In genomic region chr1:53049574-53049967, GRCh38 we compare ENCODE assay signal across 2 cellular contexts.
TF ChIP-seq lines count a peak whose summit lies in the region.

No MANE protein-coding gene starts in this region.

TF ChIP-seq in GM23338, 12 proteins besides CTCF, POLR2A, EP300 and RAD21:
- TF ChIP-seq ZNF462 (CRISPR knock-in tag; IDR thresholded peaks at IDR 0.05) (no peak), ZNF114 (CRISPR knock-in tag; IDR thresholded peaks at IDR 0.05) (no peak), CREB1 (CRISPR knock-in tag; IDR thresholded peaks at IDR 0.05; ENCODE audit: low read depth) (no peak), ZNF331 (CRISPR knock-in tag; IDR thresholded peaks at IDR 0.05; ENCODE audit: low read depth) (no peak), REST (IDR thresholded peaks at IDR 0.05; ENCODE audit: unreplicated experiment) (no peak), POLR2AphosphoS5 (IDR thresholded peaks at IDR 0.05; ENCODE audit: low read depth) (no peak), EZH2 (IDR thresholded peaks at IDR 0.05; ENCODE audit: low read depth, unreplicated experiment) (no peak), NANOG (IDR thresholded peaks at IDR 0.05; ENCODE audit: borderline replicate concordance) (no peak), EZH2phosphoT487 (IDR thresholded peaks at IDR 0.05; ENCODE audit: unreplicated experiment) (no peak), ETS1 (IDR thresholded peaks at IDR 0.05) (no peak), STAT1 (IDR thresholded peaks at IDR 0.05; ENCODE audit: unreplicated experiment) (no peak), JUNB (IDR thresholded peaks at IDR 0.05; ENCODE audit: unreplicated experiment) (no peak)

TF ChIP-seq in IMR-90, 13 proteins besides CTCF, POLR2A, EP300 and RAD21 (continued from another document):
- TF ChIP-seq USF2 (IDR thresholded peaks at IDR 0.05; ENCODE audit: low read depth, low read length), result no peak
- TF ChIP-seq BHLHE40 (IDR thresholded peaks at IDR 0.05; ENCODE audit: low read depth, low read length), result no peak
- TF ChIP-seq SMC3 (IDR thresholded peaks at IDR 0.05; ENCODE audit: low read depth, low read length), result no peak
- no peak for TF ChIP-seq NFE2L2 (IDR thresholded peaks at IDR 0.05; ENCODE audit: low read depth, low read length)
- TF ChIP-seq CEBPB (IDR thresholded peaks at IDR 0.05; ENCODE audit: low read depth, low read length), result no peak
- TF ChIP-seq CHD1 (IDR thresholded peaks at IDR 0.05; ENCODE audit: low read depth, low read length), result no peak
- no peak for TF ChIP-seq RFX5 (IDR thresholded peaks at IDR 0.05; ENCODE audit: low read depth, low read length)
- no peak for TF ChIP-seq MXI1 (IDR thresholded peaks at IDR 0.05; ENCODE audit: borderline replicate concordance, low read depth, low read length)
- no peak for TF ChIP-seq RCOR1 (IDR thresholded peaks at IDR 0.05; ENCODE audit: insufficient replicate concordance, low read length)
- TF ChIP-seq MAZ (IDR thresholded peaks at IDR 0.05; ENCODE audit: borderline replicate concordance, low read depth, low read length), result no peak
TF ChIP-seq in IMR-90: peak in this region for 0.
